12 cellular contexts compared by ENCODE assay signal in genomic region chr3:9037113-9037715, GRCh38.
DNase-seq lines count a peak whose midpoint lies in the region; ATAC-seq and TF ChIP-seq lines count a peak whose summit lies in the region.
"Had no signal": no experiment of that assay in that cellular context is flagged by ENCODE, and none has a peak within 500 bp of the region (broad histone marks: within the 10 kb centered on the region; RNA-seq: fewer than 3 reads in every experiment).

No MANE protein-coding gene starts in this region.

- no peak for TF ChIP-seq POLR2A in upper lobe of left lung (IDR thresholded peaks at IDR 0.05)

- H3K4me3 ChIP-seq in upper lobe of left lung: no peak overlapping the region

- H3K4me3 Mint-ChIP-seq in brain (no peak overlapping the region), HFFc6 (no peak overlapping the region)
- H3K4me3 Mint-ChIP-seq: activated naive CD8-positive, alpha-beta T cell treated with anti-CD3 and anti-CD28 coated beads, Interleukin-2, amount 10 ng/mL, durations not matched to agents 7 days and 5 days; effector memory CD8-positive, alpha-beta T cell had no signal

- no peaks in the 10 kb centered on the region for H3K27me3 Mint-ChIP-seq in brain
- peaks cover 15% of the 10 kb centered on the region for H3K27me3 Mint-ChIP-seq in HFFc6 (ENCODE audit: insufficient read depth)

- 79% methylated on average over 11 to 12 of the region's 12 CpGs for WGBS in upper lobe of left lung, 2 donors

- H3K4me1 Mint-ChIP-seq in brain (peaks cover 23% of the 10 kb centered on the region), HFFc6 (ENCODE audit: low read depth) (no peaks in the 10 kb centered on the region)

- H3K36me3 Mint-ChIP-seq in brain (peaks cover 42% of the 10 kb centered on the region), HFFc6 (ENCODE audit: low read depth) (no peaks in the 10 kb centered on the region)
- H3K36me3 Mint-ChIP-seq: activated naive CD8-positive, alpha-beta T cell treated with anti-CD3 and anti-CD28 coated beads, Interleukin-2, amount 10 ng/mL, durations not matched to agents 7 days and 5 days had no signal

- H3K27ac Mint-ChIP-seq in brain (peak overlapping the region in 4 of 5 experiments; percentile 39 to 85 (median 74)), HFFc6 (no peak overlapping the region)
- H3K27ac Mint-ChIP-seq: activated naive CD8-positive, alpha-beta T cell treated with anti-CD3 and anti-CD28 coated beads, Interleukin-2, amount 10 ng/mL, durations not matched to agents 7 days and 5 days; effector memory CD8-positive, alpha-beta T cell had no signal

- no peaks in the 10 kb centered on the region for H3K27me3 ChIP-seq in upper lobe of left lung

- TF ChIP-seq CTCF in brain (conservative IDR thresholded peaks at IDR 0.05) (no peak), upper lobe of left lung (IDR thresholded peaks at IDR 0.05) (no peak), HFFc6 (IDR thresholded peaks at IDR 0.05) (no peak)

- H3K27ac ChIP-seq in upper lobe of left lung: peak overlapping the region in 3 of 4 donors; percentile 15 to 64 (median 23)

- DNase-seq in NCI-H345 (lab: John Stamatoyannopoulos, UW) (peak; percentile 6), NCI-H345 treated with DMSO at 0.1 percent for 48 hours (lab: John Stamatoyannopoulos, UW; ENCODE audit: unreplicated experiment) (no peak), medulla oblongata (ENCODE audit: extremely low spot score) (peak; percentile 60), upper lobe of left lung (peak in 1 of 2 donors; percentile 58), left lobe of liver (ENCODE audit: low spot score) (no peak), SW480 (ENCODE audit: low spot score) (no peak), HFFc6 (no peak)
- DNase-seq: activated naive CD8-positive, alpha-beta T cell treated with anti-CD3 and anti-CD28 coated beads, Interleukin-2, amount 10 ng/mL, durations not matched to agents 7 days and 5 days; effector memory CD8-positive, alpha-beta T cell; NCI-H774; T-helper 1 cell had no signal

- H3K4me1 ChIP-seq in upper lobe of left lung: peaks cover 0 to 6% (median 5%) of the 10 kb centered on the region in 4 donors

- H3K9me3 Mint-ChIP-seq in brain (no peaks in the 10 kb centered on the region), HFFc6 (no peaks in the 10 kb centered on the region)
- H3K9me3 Mint-ChIP-seq: activated naive CD8-positive, alpha-beta T cell treated with anti-CD3 and anti-CD28 coated beads, Interleukin-2, amount 10 ng/mL, durations not matched to agents 7 days and 5 days; effector memory CD8-positive, alpha-beta T cell had no signal

- peak; percentile 52 to 62 for ATAC-seq in upper lobe of left lung (ENCODE audit: low FRiP score in 2 of 2)
- no peak for ATAC-seq in left lobe of liver
- ATAC-seq: effector memory CD8-positive, alpha-beta T cell had no signal

- H3K9me3 ChIP-seq in upper lobe of left lung: no peaks in the 10 kb centered on the region

- no peak for TF ChIP-seq EP300 in upper lobe of left lung (IDR thresholded peaks at IDR 0.05)

- no peaks in the 10 kb centered on the region for H3K36me3 ChIP-seq in upper lobe of left lung

Comparison
In these comparisons a context has a peak if more than half of its experiments do, and no peak if none do; other contexts are left out.
1. DNase-seq: peak in NCI-H345 (single experiment) and medulla oblongata (single experiment); none in NCI-H345 treated with DMSO at 0.1 percent for 48 hours (single experiment), left lobe of liver (single experiment), SW480 (single experiment) and HFFc6 (single experiment).